ENCODE assay signal across 16 cellular contexts in the genomic region with DNA sequence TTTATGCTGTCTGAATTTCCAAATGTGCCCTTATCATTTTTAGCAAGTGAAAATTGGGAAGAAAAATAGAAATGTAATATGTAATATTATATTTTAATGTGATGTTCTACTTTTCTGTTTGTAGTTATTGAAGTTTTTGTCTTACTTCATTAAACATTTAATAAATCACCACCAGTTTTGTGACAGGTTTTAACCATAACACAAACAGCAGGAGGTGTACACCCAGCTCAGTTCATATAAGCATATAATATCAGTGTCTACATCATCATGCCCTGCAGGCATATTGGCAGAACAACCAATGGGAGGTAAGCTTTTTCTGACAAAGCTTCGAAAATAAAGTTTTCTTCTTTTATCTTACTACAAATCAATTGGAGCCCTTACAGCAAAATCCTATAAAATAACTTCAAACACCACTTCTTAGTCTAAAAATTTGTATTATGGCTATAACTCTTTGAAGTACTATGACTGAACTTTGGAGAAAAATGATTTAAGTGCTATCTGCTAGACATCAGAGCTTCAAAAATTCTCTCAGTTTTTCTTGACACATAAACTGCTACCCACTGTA.
A peak's percentile ranks its signal among the peaks of the same experiment; 100 is the strongest.
DNase-seq lines count a peak whose midpoint lies in the region; TF ChIP-seq lines count a peak whose summit lies in the region.
"Had no signal": no experiment of that assay in that cellular context is flagged by ENCODE, and none has a peak within 500 bp of the region (broad histone marks: within the 10 kb centered on the region; RNA-seq: fewer than 3 reads in every experiment).

No MANE protein-coding gene starts in this region.

- H3K27ac Mint-ChIP-seq in Calu3 (ENCODE audit: unreplicated experiment): no peak overlapping the region
- H3K27ac Mint-ChIP-seq: CD4-positive, alpha-beta memory T cell; HFFc6 had no signal

- no peaks in the 10 kb centered on the region for H3K27me3 Mint-ChIP-seq in Calu3 (ENCODE audit: unreplicated experiment)

- intact Hi-C loops in Calu3 (cut with micrococcal nuclease; ENCODE audit: unreplicated experiment): no loop called here

- POLR2A ChIA-PET in HEK293T (lab: Yijun Ruan, JAX): no interaction called here

- CTCF ChIA-PET in HEK293T (lab: Yijun Ruan, JAX) (no interaction called here), Calu3 (lab: Charles Lee) (no interaction called here)

- peak; percentile 1 for DNase-seq in ELR (ENCODE audit: low read depth)
- no peak for DNase-seq in HEK293T (ENCODE audit: extremely low spot score)
- peak; percentile 80 for DNase-seq in NCI-H69 (lab: John Stamatoyannopoulos, UW)
- no peak for DNase-seq in Calu3
- no peak for DNase-seq in activated CD4-positive, alpha-beta T cell treated with anti-CD3 and anti-CD28 coated beads for 4 hours
- DNase-seq in NK-92 (lab: John Stamatoyannopoulos, UW; ENCODE audit: unreplicated experiment): no peak
- DNase-seq: C1 segment of cervical spinal cord; CD4-positive, alpha-beta memory T cell; COR-L47; DMS153; EL; GF-D8; GM23248; H7; HCEC 1CT; HFFc6 had no signal

- no peaks in the 10 kb centered on the region for H3K36me3 Mint-ChIP-seq in Calu3 (ENCODE audit: insufficient read depth, unreplicated experiment)
- H3K36me3 Mint-ChIP-seq: CD4-positive, alpha-beta memory T cell had no signal

- no peak overlapping the region for H3K4me3 Mint-ChIP-seq in Calu3 (ENCODE audit: low read depth, unreplicated experiment)
- H3K4me3 Mint-ChIP-seq: CD4-positive, alpha-beta memory T cell; HFFc6 had no signal

- TF ChIP-seq CTCF in Calu3 (IDR thresholded peaks at IDR 0.05; ENCODE audit: unreplicated experiment): no peak

- no peaks in the 10 kb centered on the region for H3K4me1 Mint-ChIP-seq in Calu3 (ENCODE audit: low read depth, unreplicated experiment)
- H3K4me1 Mint-ChIP-seq: CD4-positive, alpha-beta memory T cell had no signal

- H3K9me3 Mint-ChIP-seq in Calu3 (ENCODE audit: low read depth, unreplicated experiment): no peaks in the 10 kb centered on the region

- no TSS peak for BruUV-seq in Calu3 (replicated peaks; lab: Mats Ljungman, UMichigan)

TF ChIP-seq in HEK293T, 16 proteins besides CTCF, POLR2A, EP300 and RAD21:
- TF ChIP-seq ELF4 (IDR thresholded peaks at IDR 0.05) (no peak), FOXM1 (IDR thresholded peaks at IDR 0.05; ENCODE audit: borderline replicate concordance) (no peak), LEF1 (IDR thresholded peaks at IDR 0.05; ENCODE audit: borderline replicate concordance) (no peak), SUZ12 (IDR thresholded peaks at IDR 0.05) (no peak), PKNOX1 (IDR thresholded peaks at IDR 0.05) (peak; percentile 67), CTBP1 (IDR thresholded peaks at IDR 0.05; ENCODE audit: borderline replicate concordance) (no peak)

Comparison
In these comparisons a context has a peak if more than half of its experiments do, and no peak if none do; other contexts are left out.
1. DNase-seq: peak in ELR (single experiment) and NCI-H69 (single experiment); none in HEK293T (single experiment), Calu3 (single experiment), activated CD4-positive, alpha-beta T cell treated with anti-CD3 and anti-CD28 coated beads for 4 hours (0 of 2) and NK-92 (single experiment).